In genomic region chr10:43816351-43817321, GRCh38 we compare ENCODE assay signal across 8 cellular contexts.
DNase-seq lines count a peak whose midpoint lies in the region; ATAC-seq and TF ChIP-seq lines count a peak whose summit lies in the region.

No MANE protein-coding gene starts in this region.

- H3K4me3 Mint-ChIP-seq in CD8-positive, alpha-beta memory T cell = peak overlapping the region; percentile 2 to 83 (median 69)

- in situ Hi-C loops in KBM-7 (cut with MboI; ENCODE audit: low pct_unique_long_range_greater_than_20kb, low sequenced_read_pairs) = no loop called here

- H3K36me3 ChIP-seq in CD8-positive, alpha-beta memory T cell (ENCODE audit: insufficient read depth, low read length) = no peaks in the 10 kb centered on the region
- H3K36me3 ChIP-seq in left ventricle myocardium inferior = no peaks in the 10 kb centered on the region

- CTCF ChIA-PET in CD8-positive, alpha-beta memory T cell (lab: Charles Lee) = interaction anchor here (1.9 kb wide), 1 partner anchor 127 kb away, joined by 4 read pairs; no protein-coding TSS in a partner anchor

- peak; percentile 53 to 84 (median 65) for DNase-seq in CD8-positive, alpha-beta memory T cell
- DNase-seq in KBM-7 = peak; percentile 37
- peak; percentile 51 for DNase-seq in activated T-cell treated with anti-CD3 and anti-CD28 coated beads for 1 hour (ENCODE audit: low read depth)
- DNase-seq in left ventricle myocardium inferior = no peak
- peak; percentile 37 for DNase-seq in stimulated activated CD8-positive, alpha-beta memory T cell treated with anti-CD3 and anti-CD28 coated beads, Interleukin-15, amount 100 ng/mL, for 24 hours (ENCODE audit: low read depth)
- DNase-seq in superior temporal gyrus (ENCODE audit: extremely low spot score) = no peak
- no peak for DNase-seq in OCI-M2 (lab: John Stamatoyannopoulos, UW; ENCODE audit: unreplicated experiment)

- ATAC-seq in GM21423 (IDR thresholded peaks at IDR 0.05; ENCODE audit: unreplicated experiment) = peak; percentile 99

- H3K4me1 ChIP-seq in CD8-positive, alpha-beta memory T cell (ENCODE audit: insufficient read depth, low read length) = peaks cover 24% of the 10 kb centered on the region
- peaks cover 50% of the 10 kb centered on the region for H3K4me1 ChIP-seq in left ventricle myocardium inferior

- H3K9me3 Mint-ChIP-seq in CD8-positive, alpha-beta memory T cell = no peaks in the 10 kb centered on the region

- POLR2A ChIA-PET in CD8-positive, alpha-beta memory T cell (lab: Charles Lee) = interaction anchor here (0.6 kb wide), 1 partner anchor 688 kb away, joined by 5 read pairs; no protein-coding TSS in a partner anchor

- peak overlapping the region; percentile 52 to 93 (median 69) for H3K27ac Mint-ChIP-seq in CD8-positive, alpha-beta memory T cell

- no peaks in the 10 kb centered on the region for H3K27me3 ChIP-seq in CD8-positive, alpha-beta memory T cell (ENCODE audit: insufficient read depth, low read length, poor library complexity, severe bottlenecking)
- H3K27me3 ChIP-seq in left ventricle myocardium inferior (ENCODE audit: low read depth) = no peaks in the 10 kb centered on the region

- H3K4me1 Mint-ChIP-seq in CD8-positive, alpha-beta memory T cell = peaks cover 33 to 48% (median 46%) of the 10 kb centered on the region in 3 donors

- intact Hi-C loops in left ventricle myocardium inferior (cut with micrococcal nuclease) = no loop called here

- TF ChIP-seq CTCF in left ventricle myocardium inferior (IDR thresholded peaks at IDR 0.05; ENCODE audit: borderline replicate concordance) = no peak

- H3K36me3 Mint-ChIP-seq in CD8-positive, alpha-beta memory T cell = no peaks in the 10 kb centered on the region

- H3K9me3 ChIP-seq in CD8-positive, alpha-beta memory T cell (ENCODE audit: low read length) = no peaks in the 10 kb centered on the region
- H3K9me3 ChIP-seq in left ventricle myocardium inferior (replicated peaks) = no peaks in the 10 kb centered on the region

- H3K27me3 Mint-ChIP-seq in CD8-positive, alpha-beta memory T cell = no peaks in the 10 kb centered on the region

- H3K4me3 ChIP-seq in CD8-positive, alpha-beta memory T cell (ENCODE audit: low read length) = peak overlapping the region; percentile 9
- H3K4me3 ChIP-seq in left ventricle myocardium inferior = peak overlapping the region; percentile 28

- H3K27ac ChIP-seq in CD8-positive, alpha-beta memory T cell (ENCODE audit: low read depth, low read length) = no peak overlapping the region
- H3K27ac ChIP-seq in left ventricle myocardium inferior (replicated peaks) = peak overlapping the region; percentile 85

Comparison
In these comparisons a context has a peak if more than half of its experiments do, and no peak if none do; other contexts are left out.
1. DNase-seq: peak in CD8-positive, alpha-beta memory T cell (5 of 5), KBM-7 (single experiment), activated T-cell treated with anti-CD3 and anti-CD28 coated beads for 1 hour (single experiment) and stimulated activated CD8-positive, alpha-beta memory T cell treated with anti-CD3 and anti-CD28 coated beads, Interleukin-15, amount 100 ng/mL, for 24 hours (single experiment); none in left ventricle myocardium inferior (single experiment), superior temporal gyrus (single experiment) and OCI-M2 (single experiment).